8 cellular contexts compared by ENCODE assay signal in genomic region chr10:91493313-91493712, GRCh38.
DNase-seq lines count a peak whose midpoint lies in the region; ATAC-seq and TF ChIP-seq lines count a peak whose summit lies in the region.

No MANE protein-coding gene starts in this region.

- no peaks in the 10 kb centered on the region for H3K36me3 ChIP-seq in mucosa of descending colon (ENCODE audit: low read depth)

- ATAC-seq in GM19452 (IDR thresholded peaks at IDR 0.05; ENCODE audit: unreplicated experiment) (no peak), mucosa of descending colon (no peak)

- intact Hi-C loops in mucosa of descending colon (cut with DNase I, micrococcal nuclease) = loop anchor here (5.0 kb wide), 1 partner anchor 144 kb away; no protein-coding TSS in a partner anchor

- no peaks in the 10 kb centered on the region for H3K9me3 ChIP-seq in mucosa of descending colon

- no peaks in the 10 kb centered on the region for H3K4me1 ChIP-seq in mucosa of descending colon (ENCODE audit: low read depth)

- TF ChIP-seq CTCF in LNCaP clone FGC (IDR thresholded peaks at IDR 0.05; ENCODE audit: control insufficient read depth, extremely low read depth, insufficient read depth) (peak; percentile 19; the same call in 1 of the 2 replicates), cardiac fibroblast (IDR thresholded peaks at IDR 0.05; ENCODE audit: low read depth, low read length) (peak; percentile 13), mucosa of descending colon (IDR thresholded peaks at IDR 0.05) (no peak)

- DNase-seq in CD1c-positive myeloid dendritic cell (ENCODE audit: extremely low spot score) (peak; percentile 57), LNCaP clone FGC (ENCODE audit: low read depth) (no peak), cardiac fibroblast (ENCODE audit: low read depth in 2 of 2) (peak; percentile 60 to 73), medulla oblongata (ENCODE audit: extremely low spot score) (peak; percentile 29), cerebellar nuclear complex (lab: John Stamatoyannopoulos, UW) (no peak), mucosa of descending colon (no peak), NCI-H2029 treated with DMSO at 0.1 percent for 48 hours (lab: John Stamatoyannopoulos, UW) (no peak)

- no peak overlapping the region for H3K4me3 ChIP-seq in LNCaP clone FGC (ENCODE audit: low read depth, low read length)
- no peak overlapping the region for H3K4me3 ChIP-seq in cardiac fibroblast (replicated peaks in 1 of 2; ENCODE audit: low read depth in 2 of 2, low read length in 2 of 2)
- H3K4me3 ChIP-seq in mucosa of descending colon = no peak overlapping the region

Comparison
In these comparisons a context has a peak if more than half of its experiments do, and no peak if none do; other contexts are left out.
1. DNase-seq: peak in CD1c-positive myeloid dendritic cell (single experiment), cardiac fibroblast (2 of 2) and medulla oblongata (single experiment); none in LNCaP clone FGC (single experiment), cerebellar nuclear complex (0 of 2), mucosa of descending colon (0 of 3) and NCI-H2029 treated with DMSO at 0.1 percent for 48 hours (single experiment).